Comparison of ENCODE assay signal across 11 cellular contexts in genomic region chr2:174038472-174038871, GRCh38.
A peak's percentile ranks its signal among the peaks of the same experiment; 100 is the strongest.
DNase-seq lines count a peak whose midpoint lies in the region; ATAC-seq and TF ChIP-seq lines count a peak whose summit lies in the region.
"Had no signal": no experiment of that assay in that cellular context is flagged by ENCODE, and none has a peak within 500 bp of the region (broad histone marks: within the 10 kb centered on the region; RNA-seq: fewer than 3 reads in every experiment).

No MANE protein-coding gene starts in this region.

- no peak overlapping the region for H3K4me2 ChIP-seq in SU-DHL-6 (ENCODE audit: low read depth, low read length, poor library complexity, severe bottlenecking)

- TF ChIP-seq CTCF in SU-DHL-6 (IDR thresholded peaks at IDR 0.05; ENCODE audit: insufficient read depth, low read length, poor library complexity, severe bottlenecking), result no peak
- TF ChIP-seq CTCF in natural killer cell (IDR thresholded peaks at IDR 0.05), result no peak
- no peak for TF ChIP-seq CTCF in progenitor cell of endocrine pancreas (IDR thresholded peaks at IDR 0.05; ENCODE audit: unreplicated experiment)

- H3F3A ChIP-seq in SU-DHL-6 (ENCODE audit: insufficient read depth), result no peaks in the 10 kb centered on the region

- H3K27me3 ChIP-seq in SU-DHL-6 (ENCODE audit: low read length) (no peaks in the 10 kb centered on the region), right cardiac atrium (ENCODE audit: control insufficient read depth, insufficient read depth) (no peaks in the 10 kb centered on the region)

- H3K9me3 Mint-ChIP-seq in natural killer cell (no peaks in the 10 kb centered on the region), progenitor cell of endocrine pancreas (ENCODE audit: low read depth) (no peaks in the 10 kb centered on the region)
- H3K9me3 Mint-ChIP-seq: T-helper 1 cell treated with Interleukin-12 subunit alpha and Interleukin-12 subunit beta and Interleukin-4 antibody, amounts not matched to agents 30 μg/mL and 1 μg/mL, for 36 hours had no signal

- H3K27me3 Mint-ChIP-seq in natural killer cell (ENCODE audit: low read depth in 2 of 2) (peaks cover 11 to 14% of the 10 kb centered on the region in 2 donors), progenitor cell of endocrine pancreas (peaks cover 27% of the 10 kb centered on the region)

- H3K79me2 ChIP-seq in SU-DHL-6 (ENCODE audit: insufficient read depth, low read length), result no peaks in the 10 kb centered on the region

- H3K4me3 ChIP-seq in SU-DHL-6 (ENCODE audit: insufficient read depth, low read length, poor library complexity, severe bottlenecking) (no peak overlapping the region), right cardiac atrium (ENCODE audit: low read length) (no peak overlapping the region)
- H3K4me3 ChIP-seq: skin epidermis had no signal

- H3K4me1 ChIP-seq in right cardiac atrium (ENCODE audit: control insufficient read depth, insufficient read depth, low read length), result peaks cover 6% of the 10 kb centered on the region

- no peak overlapping the region for H3K9ac ChIP-seq in SU-DHL-6 (ENCODE audit: low read length)

- H3K36me3 ChIP-seq in SU-DHL-6 (ENCODE audit: low read length), result no peaks in the 10 kb centered on the region

- intact Hi-C loops in natural killer cell (cut with micrococcal nuclease) (no loop called here), right cardiac atrium (cut with DNase I) (loop anchor here in 2 of 4 donors (10.0 kb wide), 2 partner anchors 54 to 74 kb away; partner anchors contain the start of gene SP3 (in 1 of the 2))

- H3K9me3 ChIP-seq in SU-DHL-6 (ENCODE audit: insufficient read depth, low read length), result no peaks in the 10 kb centered on the region
- no peaks in the 10 kb centered on the region for H3K9me3 ChIP-seq in right cardiac atrium (ENCODE audit: control insufficient read depth, low read length)

- no peak overlapping the region for H3K27ac ChIP-seq in SU-DHL-6 (ENCODE audit: low read depth, low read length)
- no peak overlapping the region for H3K27ac ChIP-seq in right cardiac atrium (ENCODE audit: low read length)

- 86% methylated on average over 2 of the region's 2 CpGs for WGBS in right cardiac atrium

- H3K4me3 Mint-ChIP-seq in natural killer cell (no peak overlapping the region), progenitor cell of endocrine pancreas (ENCODE audit: low read depth) (no peak overlapping the region)
- H3K4me3 Mint-ChIP-seq: T-helper 1 cell treated with Interleukin-12 subunit alpha and Interleukin-12 subunit beta and Interleukin-4 antibody, amounts not matched to agents 30 μg/mL and 1 μg/mL, for 36 hours had no signal

- H2AFZ ChIP-seq in SU-DHL-6 (ENCODE audit: low read depth, low read length, severe bottlenecking), result peak overlapping the region; percentile 52

- H3K9me2 ChIP-seq in SU-DHL-6 (replicated peaks; ENCODE audit: insufficient read depth, low read length), result no peaks in the 10 kb centered on the region

- peak; percentile 30 for ATAC-seq in GM18907 (IDR thresholded peaks at IDR 0.05; ENCODE audit: unreplicated experiment)
- ATAC-seq in HG02870 (IDR thresholded peaks at IDR 0.05; ENCODE audit: unreplicated experiment), result peak; percentile 31
- ATAC-seq in natural killer cell, result no peak
- ATAC-seq in right cardiac atrium, result no peak

- no peaks in the 10 kb centered on the region for H3K36me3 Mint-ChIP-seq in natural killer cell
- no peaks in the 10 kb centered on the region for H3K36me3 Mint-ChIP-seq in progenitor cell of endocrine pancreas (ENCODE audit: insufficient read depth)

- H3K4me1 Mint-ChIP-seq in natural killer cell (peaks cover 9 to 10% of the 10 kb centered on the region in 2 donors), progenitor cell of endocrine pancreas (ENCODE audit: low read depth) (no peaks in the 10 kb centered on the region)

- H4K20me1 ChIP-seq in SU-DHL-6 (ENCODE audit: low read depth, low read length), result no peaks in the 10 kb centered on the region

- H3K27ac Mint-ChIP-seq in natural killer cell (peak overlapping the region; percentile 92 to 96), progenitor cell of endocrine pancreas (no peak overlapping the region)

- no peak for DNase-seq in natural killer cell
- no peak for DNase-seq in progenitor cell of endocrine pancreas (ENCODE audit: low spot score, unreplicated experiment)
- DNase-seq in right cardiac atrium, result no peak
- no peak for DNase-seq in activated effector memory CD4-positive, alpha-beta T cell treated with anti-CD3 and anti-CD28 coated beads, Interleukin-2, amount 50 U/mL, for 16 hours
- DNase-seq: NCI-H1092, NCI-H524 treated with DMSO at 0.1 percent for 48 hours had no signal

Comparison
In these comparisons a context has a peak if more than half of its experiments do, and no peak if none do; other contexts are left out.
1. ATAC-seq: peak in GM18907 (single experiment) and HG02870 (single experiment); none in natural killer cell (0 of 3) and right cardiac atrium (0 of 2).